Comparison of ENCODE assay signal across 12 cellular contexts in genomic region chr21:35737899-35738341, GRCh38.
DNase-seq lines count a peak whose midpoint lies in the region; ATAC-seq, FAIRE-seq and TF ChIP-seq lines count a peak whose summit lies in the region.
"Had no signal": no experiment of that assay in that cellular context is flagged by ENCODE, and none has a peak within 500 bp of the region (broad histone marks: within the 10 kb centered on the region; RNA-seq: fewer than 3 reads in every experiment).

No MANE protein-coding gene starts in this region.

- TF ChIP-seq EP300 in gastroesophageal sphincter (IDR thresholded peaks at IDR 0.05) = no peak

- 0 out of 20 replicates have a peak overlapping the region, but pooled peaks of 1 of the 10 experiments have one; percentile 11 for H3K4me3 ChIP-seq in BLaER1 treated with 17β-estradiol and CSF1 and Interleukin-3, amounts not matched to agents 10 nM and 100 nM
- H3K4me3 ChIP-seq in gastroesophageal sphincter (no peak overlapping the region), pancreas (no peak overlapping the region), A673 (ENCODE audit: low read depth, low read length, poor library complexity, severe bottlenecking) (no peak overlapping the region)

- H3K4me1 ChIP-seq in BLaER1 treated with 17β-estradiol and CSF1 and Interleukin-3, amounts not matched to agents 10 nM and 100 nM = peaks cover 24 to 30% (median 27%) of the 10 kb centered on the region in 10 experiments
- peaks cover 0 to 13% (median 8%) of the 10 kb centered on the region in 3 donors for H3K4me1 ChIP-seq in gastroesophageal sphincter
- H3K4me1 ChIP-seq in pancreas = peaks cover 0 to 9% (median 0%) of the 10 kb centered on the region in 3 donors
- peaks cover 16% of the 10 kb centered on the region for H3K4me1 ChIP-seq in A673 (ENCODE audit: insufficient read depth, low read length, poor library complexity, severe bottlenecking)

- WGBS in gastroesophageal sphincter (ENCODE audit: low coverage in 1 of 2), 2 donors = 39 to 56% methylated on average over 4 to 6 of the region's 6 CpGs
- 73 to 76% methylated on average over 6 of the region's 6 CpGs for WGBS in pancreas, 2 donors

- no peak for FAIRE-seq in pancreas (lab: Jason Lieb, UNC)

- no peak for TF ChIP-seq POLR2A in gastroesophageal sphincter (IDR thresholded peaks at IDR 0.05)

- H3K27ac ChIP-seq in BLaER1 treated with 17β-estradiol and CSF1 and Interleukin-3, amounts not matched to agents 10 nM and 100 nM = peak overlapping the region; percentile 28 to 79 (median 67); a peak in 20 of 22 replicates
- no peak overlapping the region for H3K27ac ChIP-seq in gastroesophageal sphincter
- peak overlapping the region in 2 of 4 donors; percentile 38 to 48 for H3K27ac ChIP-seq in pancreas
- no peak overlapping the region for H3K27ac ChIP-seq in A673 (ENCODE audit: low read depth, low read length, poor library complexity, severe bottlenecking)

- intact Hi-C loops in pancreas (cut with DNase I) = no loop called here
- intact Hi-C loops in A673 (cut with micrococcal nuclease; ENCODE audit: unreplicated experiment) = no loop called here
- intact Hi-C loops in left colon (cut with DNase I, micrococcal nuclease) = no loop called here

- no peaks in the 10 kb centered on the region for H3K27me3 ChIP-seq in BLaER1 treated with 17β-estradiol and CSF1 and Interleukin-3, amounts not matched to agents 10 nM and 100 nM
- H3K27me3 ChIP-seq in gastroesophageal sphincter (peaks cover 5% of the 10 kb centered on the region), pancreas (no peaks in the 10 kb centered on the region), A673 (replicated peaks; ENCODE audit: insufficient read depth, low read depth, low read length, poor library complexity) (peaks cover 11% of the 10 kb centered on the region)

- TF ChIP-seq CTCF in gastroesophageal sphincter (IDR thresholded peaks at IDR 0.05) (no peak), pancreas (IDR thresholded peaks at IDR 0.05) (no peak), A673 (conservative IDR thresholded peaks at IDR 0.05; ENCODE audit: low read depth, low read length) (no peak)

- BruUV-seq in A673 (replicated peaks; lab: Mats Ljungman, UMichigan) = no TSS peak

- ATAC-seq in gastroesophageal sphincter = peak; percentile 63
- ATAC-seq in pancreas = peak; percentile 13 to 64 (median 52)
- ATAC-seq in HG03097 (IDR thresholded peaks at IDR 0.05; ENCODE audit: low FRiP score, unreplicated experiment) = no peak
- no peak for ATAC-seq in left colon
- ATAC-seq: activated CD4-positive, CD25-positive, alpha-beta regulatory T cell treated with anti-CD3 and anti-CD28 coated beads, Interleukin-2, amount 50 U/mL, for 24 hours; Panc1 had no signal

- no peaks in the 10 kb centered on the region for H4K20me1 ChIP-seq in BLaER1 treated with 17β-estradiol and CSF1 and Interleukin-3, amounts not matched to agents 10 nM and 100 nM

- CTCF ChIA-PET in A673 (lab: Charles Lee) = interaction anchor here (1.2 kb wide), 1 partner anchor 992 kb away, joined by 4 read pairs; no protein-coding TSS in a partner anchor

- POLR2A ChIA-PET in A673 (lab: Charles Lee; ENCODE audit: low non-redundant PET) = no interaction called here

- peak overlapping the region; percentile 67 to 82 (median 76) for H3K4me2 ChIP-seq in BLaER1 treated with 17β-estradiol and CSF1 and Interleukin-3, amounts not matched to agents 10 nM and 100 nM

- peak; percentile 90 for DNase-seq in SKM-1 treated with dmso at 0.1 percent for 144 hours (lab: John Stamatoyannopoulos, UW; ENCODE audit: unreplicated experiment)
- no peak for DNase-seq in pancreas
- no peak for DNase-seq in A673 (ENCODE audit: low spot score)
- DNase-seq in left colon = no peak
- no peak for DNase-seq in OCI-M1 (lab: John Stamatoyannopoulos, UW)
- DNase-seq: CD8-positive, alpha-beta memory T cell; stimulated activated CD4-positive, alpha-beta T cell treated with anti-CD3 and anti-CD28 coated beads, Interleukin-12 subunit alpha, Interleukin-12 subunit beta, amount 100 ng/mL, for 4 hours had no signal

- H3K9ac ChIP-seq in BLaER1 treated with 17β-estradiol and CSF1 and Interleukin-3, amounts not matched to agents 10 nM and 100 nM = peak overlapping the region in 8 of 11 experiments; percentile 16 to 64 (median 50); a peak in 12 of 22 replicates

- peaks cover 0 to 5% (median 0%) of the 10 kb centered on the region in 11 experiments; a peak in 1 of 22 replicates for H3K36me3 ChIP-seq in BLaER1 treated with 17β-estradiol and CSF1 and Interleukin-3, amounts not matched to agents 10 nM and 100 nM
- no peaks in the 10 kb centered on the region for H3K36me3 ChIP-seq in gastroesophageal sphincter
- H3K36me3 ChIP-seq in pancreas = no peaks in the 10 kb centered on the region
- no peaks in the 10 kb centered on the region for H3K36me3 ChIP-seq in A673 (ENCODE audit: insufficient read depth, low read length, poor library complexity, severe bottlenecking)

- H3K9me3 ChIP-seq in BLaER1 treated with 17β-estradiol and CSF1 and Interleukin-3, amounts not matched to agents 10 nM and 100 nM (replicated peaks in 1 of 11) = peaks cover 18 to 45% (median 32%) of the 10 kb centered on the region in 11 experiments
- peaks cover 0 to 8% (median 0%) of the 10 kb centered on the region in 3 donors for H3K9me3 ChIP-seq in gastroesophageal sphincter
- no peaks in the 10 kb centered on the region for H3K9me3 ChIP-seq in pancreas
- peaks cover 7% of the 10 kb centered on the region for H3K9me3 ChIP-seq in A673 (ENCODE audit: low read depth, low read length, poor library complexity, severe bottlenecking)

Comparison
In these comparisons a context has a peak if more than half of its experiments do, and no peak if none do; other contexts are left out.
1. H3K27ac ChIP-seq: peak in BLaER1 treated with 17β-estradiol and CSF1 and Interleukin-3, amounts not matched to agents 10 nM and 100 nM (11 of 11); none in gastroesophageal sphincter (0 of 4) and A673 (single experiment).
2. ATAC-seq: peak in gastroesophageal sphincter (single experiment) and pancreas (4 of 4); none in HG03097 (single experiment) and left colon (single experiment).